In the genomic region with DNA sequence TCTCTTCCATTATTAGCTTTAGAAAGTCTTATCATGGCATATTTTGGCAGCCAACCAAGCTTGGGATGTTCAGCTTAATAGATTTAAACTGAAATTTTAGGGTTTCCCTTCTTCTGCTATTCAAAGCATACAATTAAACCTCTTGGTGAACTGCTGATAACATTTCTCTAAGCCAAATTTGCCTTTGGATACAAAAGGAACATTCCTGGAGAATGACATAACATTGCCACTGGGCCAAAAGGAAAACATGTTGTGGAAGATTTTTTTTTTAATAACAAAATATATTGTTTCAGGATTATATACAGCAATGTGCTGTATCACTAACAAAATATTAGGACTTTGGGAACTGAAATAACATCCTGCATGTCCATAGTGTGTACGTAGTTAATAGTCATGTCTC, we compare ENCODE assay signal across 28 cellular contexts.
A peak's percentile ranks its signal among the peaks of the same experiment; 100 is the strongest.
DNase-seq lines count a peak whose midpoint lies in the region; ATAC-seq and TF ChIP-seq lines count a peak whose summit lies in the region.
"Had no signal": no experiment of that assay in that cellular context is flagged by ENCODE, and none has a peak within 500 bp of the region (broad histone marks: within the 10 kb centered on the region; RNA-seq: fewer than 3 reads in every experiment).

No MANE protein-coding gene starts in this region.

- DNase-seq in MCF 10A (ENCODE audit: unreplicated experiment) (peak; percentile 37), breast epithelium (ENCODE audit: low spot score in 2 of 2) (no peak), dermis blood vessel endothelial cell (peak; percentile 91), lung microvascular endothelial cell (ENCODE audit: low read depth in 2 of 2) (peak; percentile 36 to 96), AG08396 (ENCODE audit: low spot score) (no peak), caudate nucleus (lab: John Stamatoyannopoulos, UW) (no peak), hepatic stellate cell (ENCODE audit: low spot score) (no peak)
- DNase-seq: activated CD4-positive, CD25-positive, alpha-beta regulatory T cell treated with anti-CD3 and anti-CD28 coated beads, Interleukin-2, amount 50 U/mL, for 72 hours; activated CD8-positive, alpha-beta memory T cell treated with anti-CD3 and anti-CD28 coated beads for 24 hours; activated T-cell treated with anti-CD3 and anti-CD28 coated beads, Interleukin-2, amount 50 U/mL, for 24 hours; BE2C; cerebellar nuclear complex; DMS79; effector memory CD4-positive, alpha-beta T cell; head of caudate nucleus; Karpas-422; left lung; midbrain; NCI-H1092; NCI-H2029; pancreas; SHP77 treated with DMSO at 0.1 percent for 48 hours; testis had no signal

- H3K4me1 ChIP-seq in breast epithelium: no peaks in the 10 kb centered on the region
- H3K4me1 ChIP-seq: BE2C, esophagus muscularis mucosa, left lung, pancreas, testis had no signal

- H3K27ac Mint-ChIP-seq in MCF 10A (ENCODE audit: low read depth, unreplicated experiment): peak overlapping the region; percentile 52
- H3K27ac Mint-ChIP-seq: activated T-cell treated with anti-CD3 and anti-CD28 coated beads, Interleukin-2, amount 50 U/mL, for 24 hours; natural killer cell treated with Interleukin-12 subunit alpha and Interleukin-12 subunit beta and Interleukin-15 and Interleukin-18, amount 100 ng/mL, for 72 hours had no signal

- no peak overlapping the region for H3K27ac ChIP-seq in breast epithelium
- H3K27ac ChIP-seq in caudate nucleus (ENCODE audit: low read depth, low read length): no peak overlapping the region
- H3K27ac ChIP-seq: 22Rv1, esophagus muscularis mucosa, left lung, pancreas, testis had no signal

- POLR2A ChIA-PET in MCF 10A (lab: Yijun Ruan, JAX): interaction anchor here (0.6 to 0.7 kb wide), 3 partner anchors 78 to 752 kb away, joined by 3 read pairs; partner anchors contain the start of gene CEP162

- CTCF ChIA-PET in MCF 10A (lab: Yijun Ruan, JAX): interaction anchor here (0.6 to 1.9 kb wide), 4 partner anchors 10 to 344 kb away, joined by 3 to 8 read pairs (median 4); no protein-coding TSS in a partner anchor

- no TSS peak for BruUV-seq in MCF 10A (replicated peaks; lab: Mats Ljungman, UMichigan)

- H3K4me3 Mint-ChIP-seq in MCF 10A (ENCODE audit: unreplicated experiment): no peak overlapping the region
- H3K4me3 Mint-ChIP-seq: activated T-cell treated with anti-CD3 and anti-CD28 coated beads, Interleukin-2, amount 50 U/mL, for 24 hours; natural killer cell treated with Interleukin-12 subunit alpha and Interleukin-12 subunit beta and Interleukin-15 and Interleukin-18, amount 100 ng/mL, for 72 hours had no signal

- ATAC-seq in HG03139 (IDR thresholded peaks at IDR 0.05; ENCODE audit: unreplicated experiment): no peak
- ATAC-seq: left lung; natural killer cell treated with Interleukin-12 subunit alpha and Interleukin-12 subunit beta and Interleukin-15 and Interleukin-18, amount 100 ng/mL, for 72 hours; pancreas; sciatic nerve had no signal

- no peaks in the 10 kb centered on the region for H3K36me3 ChIP-seq in breast epithelium
- H3K36me3 ChIP-seq: BE2C, esophagus muscularis mucosa, left lung, pancreas had no signal

- no peaks in the 10 kb centered on the region for H3K36me3 Mint-ChIP-seq in MCF 10A (ENCODE audit: insufficient read depth, unreplicated experiment)

- H3K9me3 ChIP-seq in breast epithelium: no peaks in the 10 kb centered on the region
- H3K9me3 ChIP-seq: BE2C, esophagus muscularis mucosa, pancreas, testis had no signal

- TF ChIP-seq POLR2A in breast epithelium (IDR thresholded peaks at IDR 0.05): no peak

- intact Hi-C loops in MCF 10A (cut with micrococcal nuclease) (no loop called here), breast epithelium (cut with DNase I; ENCODE audit: low total_unique reads) (no loop called here)

- H3K27me3 ChIP-seq in breast epithelium: no peaks in the 10 kb centered on the region
- H3K27me3 ChIP-seq: BE2C, esophagus muscularis mucosa, left lung, pancreas, testis had no signal

- peaks cover 8% of the 10 kb centered on the region for H3K4me1 Mint-ChIP-seq in MCF 10A (ENCODE audit: insufficient read depth, unreplicated experiment)

- peaks cover 20% of the 10 kb centered on the region for H3K9me3 Mint-ChIP-seq in MCF 10A (ENCODE audit: unreplicated experiment)
- H3K9me3 Mint-ChIP-seq: activated T-cell treated with anti-CD3 and anti-CD28 coated beads, Interleukin-2, amount 50 U/mL, for 24 hours had no signal

- no peaks in the 10 kb centered on the region for H3K27me3 Mint-ChIP-seq in MCF 10A (ENCODE audit: insufficient read depth, unreplicated experiment)
- H3K27me3 Mint-ChIP-seq: activated T-cell treated with anti-CD3 and anti-CD28 coated beads, Interleukin-2, amount 50 U/mL, for 24 hours; natural killer cell treated with Interleukin-12 subunit alpha and Interleukin-12 subunit beta and Interleukin-15 and Interleukin-18, amount 100 ng/mL, for 72 hours had no signal

- TF ChIP-seq CTCF in MCF 10A (IDR thresholded peaks at IDR 0.05; ENCODE audit: unreplicated experiment): no peak
- TF ChIP-seq CTCF in breast epithelium (IDR thresholded peaks at IDR 0.05): no peak

- H3K4me3 ChIP-seq in breast epithelium: no peak overlapping the region
- H3K4me3 ChIP-seq: esophagus muscularis mucosa, left lung, pancreas, testis had no signal

Comparison
In these comparisons a context has a peak if more than half of its experiments do, and no peak if none do; other contexts are left out.
1. DNase-seq: peak in MCF 10A (single experiment), dermis blood vessel endothelial cell (single experiment) and lung microvascular endothelial cell (2 of 2); none in breast epithelium (0 of 2), AG08396 (single experiment), caudate nucleus (0 of 61) and hepatic stellate cell (single experiment).